8 cellular contexts compared by ENCODE assay signal in genomic region chrX:20515841-20516461, GRCh38.
DNase-seq lines count a peak whose midpoint lies in the region; ATAC-seq, FAIRE-seq and TF ChIP-seq lines count a peak whose summit lies in the region.

No MANE protein-coding gene starts in this region.

- H3K4me3 ChIP-seq in A673 (ENCODE audit: low read depth, low read length, poor library complexity, severe bottlenecking) = no peak overlapping the region
- no peak overlapping the region for H3K4me3 ChIP-seq in small intestine (ENCODE audit: low read depth in 1 of 2, low read length in 2 of 2)

- 8 to 21% (median 13%) methylated on average over 1 of the region's 1 CpG for WGBS in small intestine, 3 donors

- H3K36me3 ChIP-seq in A673 (ENCODE audit: insufficient read depth, low read length, poor library complexity, severe bottlenecking) (no peaks in the 10 kb centered on the region), small intestine (ENCODE audit: control insufficient read depth in 2 of 2, insufficient read depth in 2 of 2, low read length in 2 of 2) (no peaks in the 10 kb centered on the region)

- peaks cover 12% of the 10 kb centered on the region for H3K4me1 ChIP-seq in A673 (ENCODE audit: insufficient read depth, low read length, poor library complexity, severe bottlenecking)
- no peaks in the 10 kb centered on the region for H3K4me1 ChIP-seq in small intestine (ENCODE audit: control insufficient read depth in 2 of 2, insufficient read depth in 1 of 2, low read depth in 1 of 2, low read length in 1 of 2)

- peak; percentile 97 for ATAC-seq in GM18517 (IDR thresholded peaks at IDR 0.05; ENCODE audit: unreplicated experiment)
- ATAC-seq in HG02970 (IDR thresholded peaks at IDR 0.05; ENCODE audit: low FRiP score, unreplicated experiment) = peak; percentile 96

- FAIRE-seq in small intestine (lab: Jason Lieb, UNC) = no peak

- H3K9me3 ChIP-seq in A673 (ENCODE audit: low read depth, low read length, poor library complexity, severe bottlenecking) (no peaks in the 10 kb centered on the region), small intestine (ENCODE audit: control insufficient read depth, low read depth) (no peaks in the 10 kb centered on the region)

- CTCF ChIA-PET in A673 (lab: Charles Lee) = no interaction called here

- BruUV-seq in A673 (replicated peaks; lab: Mats Ljungman, UMichigan) = no TSS peak

- TF ChIP-seq CTCF in A673 (conservative IDR thresholded peaks at IDR 0.05; ENCODE audit: low read depth, low read length) = no peak

- intact Hi-C loops in A673 (cut with micrococcal nuclease; ENCODE audit: unreplicated experiment) = no loop called here

- POLR2A ChIA-PET in A673 (lab: Charles Lee; ENCODE audit: low non-redundant PET) = no interaction called here

- DNase-seq in A673 (ENCODE audit: low spot score) (peak; percentile 57), OCI-M1 (lab: John Stamatoyannopoulos, UW) (peak; percentile 65), dermis blood vessel endothelial cell (peak; percentile 79), small intestine (peak; percentile 43), cerebellar cortex (ENCODE audit: low spot score) (no peak), ureter (ENCODE audit: low spot score) (no peak)

- no peak overlapping the region for H3K27ac ChIP-seq in A673 (ENCODE audit: low read depth, low read length, poor library complexity, severe bottlenecking)
- no peak overlapping the region for H3K27ac ChIP-seq in small intestine (ENCODE audit: low read depth in 1 of 2, low read length in 1 of 2)

- H3K27me3 ChIP-seq in A673 (replicated peaks; ENCODE audit: insufficient read depth, low read depth, low read length, poor library complexity) (no peaks in the 10 kb centered on the region), small intestine (ENCODE audit: control insufficient read depth in 2 of 2, insufficient read depth in 2 of 2, low read length in 2 of 2) (no peaks in the 10 kb centered on the region)

Comparison
In these comparisons a context has a peak if more than half of its experiments do, and no peak if none do; other contexts are left out.
1. DNase-seq: peak in A673 (single experiment), OCI-M1 (single experiment), dermis blood vessel endothelial cell (single experiment) and small intestine (single experiment); none in cerebellar cortex (single experiment) and ureter (single experiment).